Comparison of ENCODE assay signal across 23 cellular contexts in the genomic region with DNA sequence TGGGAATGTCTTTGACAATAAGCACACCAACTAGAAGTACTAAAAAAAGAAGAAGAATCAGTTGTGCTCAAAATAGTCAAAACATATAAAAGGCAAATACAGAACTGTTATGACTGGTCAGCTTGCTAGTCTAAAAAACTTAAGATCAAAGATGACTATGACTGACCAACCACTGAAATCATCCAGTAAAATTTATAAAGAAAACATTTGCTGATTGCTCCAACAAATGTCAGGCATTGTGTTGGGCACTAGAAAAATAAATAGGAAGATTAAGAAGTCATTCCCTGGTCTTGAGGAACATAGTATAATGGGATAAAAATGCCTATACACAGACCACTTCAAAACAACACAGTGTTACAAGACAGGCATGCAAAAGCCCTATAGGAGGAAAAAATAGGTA. TPM values are rescaled to one million over a fixed set of nuclear protein-coding genes. Genes with fewer than 3 reads are reported as not detected.
"Had no signal": no experiment of that assay in that cellular context is flagged by ENCODE, and none has a peak within 500 bp of the region (broad histone marks: within the 10 kb centered on the region; RNA-seq: fewer than 3 reads in every experiment).

No MANE protein-coding gene starts in this region.

- H3K4me1 ChIP-seq: lower lobe of right lung, thyroid gland had no signal

- H3K27me3 ChIP-seq: hepatocyte, thyroid gland had no signal

- H3K27me3 Mint-ChIP-seq: activated B cell treated with CpG ODN at 0.5 μM for 24 hours; activated CD4-positive, alpha-beta memory T cell treated with anti-CD3 and anti-CD28 coated beads, Interleukin-2, amount 10 ng/mL, durations not matched to agents 7 days and 5 days; activated CD8-positive, alpha-beta memory T cell treated with anti-CD3 and anti-CD28 coated beads, Interleukin-2, amount 10 ng/mL, durations not matched to agents 7 days and 5 days; activated naive CD8-positive, alpha-beta T cell treated with anti-CD3 and anti-CD28 coated beads, Interleukin-2, amount 10 ng/mL, durations not matched to agents 7 days and 5 days; central memory CD8-positive, alpha-beta T cell; stimulated activated naive B cell treated with anti-CD40 and anti-IgM and Interleukin-4, amounts not matched to agents 10 μg/mL and 1 μg/mL and 100 μg/mL, for 72 hours had no signal

- H3K27ac ChIP-seq: coronary artery, hepatocyte, lower lobe of right lung, thyroid gland had no signal

- H3K9me3 ChIP-seq: lower lobe of right lung, thyroid gland had no signal

- H3K9me3 Mint-ChIP-seq: activated CD4-positive, alpha-beta memory T cell treated with anti-CD3 and anti-CD28 coated beads, Interleukin-2, amount 10 ng/mL, durations not matched to agents 7 days and 5 days; activated naive CD8-positive, alpha-beta T cell treated with anti-CD3 and anti-CD28 coated beads, Interleukin-2, amount 10 ng/mL, durations not matched to agents 7 days and 5 days; central memory CD8-positive, alpha-beta T cell; natural killer cell had no signal

- H3K4me1 Mint-ChIP-seq: activated B cell treated with CpG ODN at 0.5 μM for 24 hours; activated CD4-positive, alpha-beta memory T cell treated with anti-CD3 and anti-CD28 coated beads, Interleukin-2, amount 10 ng/mL, durations not matched to agents 7 days and 5 days; activated CD8-positive, alpha-beta memory T cell treated with anti-CD3 and anti-CD28 coated beads, Interleukin-2, amount 10 ng/mL, durations not matched to agents 7 days and 5 days; activated naive CD8-positive, alpha-beta T cell treated with anti-CD3 and anti-CD28 coated beads, Interleukin-2, amount 10 ng/mL, durations not matched to agents 7 days and 5 days; central memory CD8-positive, alpha-beta T cell; natural killer cell; stimulated activated naive B cell treated with anti-CD40 and anti-IgM and Interleukin-4, amounts not matched to agents 10 μg/mL and 1 μg/mL and 100 μg/mL, for 72 hours had no signal

- H3K36me3 Mint-ChIP-seq: activated CD8-positive, alpha-beta memory T cell treated with anti-CD3 and anti-CD28 coated beads, Interleukin-2, amount 10 ng/mL, durations not matched to agents 7 days and 5 days; activated naive CD8-positive, alpha-beta T cell treated with anti-CD3 and anti-CD28 coated beads, Interleukin-2, amount 10 ng/mL, durations not matched to agents 7 days and 5 days; natural killer cell had no signal

- H3K27ac Mint-ChIP-seq: activated B cell treated with CpG ODN at 0.5 μM for 24 hours; activated CD4-positive, alpha-beta memory T cell treated with anti-CD3 and anti-CD28 coated beads, Interleukin-2, amount 10 ng/mL, durations not matched to agents 7 days and 5 days; activated CD8-positive, alpha-beta memory T cell treated with anti-CD3 and anti-CD28 coated beads, Interleukin-2, amount 10 ng/mL, durations not matched to agents 7 days and 5 days; activated naive CD8-positive, alpha-beta T cell treated with anti-CD3 and anti-CD28 coated beads, Interleukin-2, amount 10 ng/mL, durations not matched to agents 7 days and 5 days; natural killer cell; stimulated activated naive B cell treated with anti-CD40 and anti-IgM and Interleukin-4, amounts not matched to agents 10 μg/mL and 1 μg/mL and 100 μg/mL, for 72 hours had no signal

- H3K36me3 ChIP-seq: thyroid gland had no signal

- H3K4me3 ChIP-seq: coronary artery, hepatocyte, lower lobe of right lung, thyroid gland had no signal

- H3K4me3 Mint-ChIP-seq: activated B cell treated with CpG ODN at 0.5 μM for 24 hours; activated CD4-positive, alpha-beta memory T cell treated with anti-CD3 and anti-CD28 coated beads, Interleukin-2, amount 10 ng/mL, durations not matched to agents 7 days and 5 days; activated CD8-positive, alpha-beta memory T cell treated with anti-CD3 and anti-CD28 coated beads, Interleukin-2, amount 10 ng/mL, durations not matched to agents 7 days and 5 days; activated naive CD8-positive, alpha-beta T cell treated with anti-CD3 and anti-CD28 coated beads, Interleukin-2, amount 10 ng/mL, durations not matched to agents 7 days and 5 days; central memory CD8-positive, alpha-beta T cell; natural killer cell; stimulated activated naive B cell treated with anti-CD40 and anti-IgM and Interleukin-4, amounts not matched to agents 10 μg/mL and 1 μg/mL and 100 μg/mL, for 72 hours had no signal

- DNase-seq: activated B cell treated with CpG ODN at 0.5 μM for 24 hours; activated CD4-positive, alpha-beta memory T cell treated with anti-CD3 and anti-CD28 coated beads, Interleukin-2, amount 10 ng/mL, durations not matched to agents 7 days and 5 days; activated CD4-positive, alpha-beta T cell treated with anti-CD3 and anti-CD28 coated beads for 4 hours; activated CD8-positive, alpha-beta memory T cell treated with anti-CD3 and anti-CD28 coated beads, Interleukin-2, amount 10 ng/mL, durations not matched to agents 7 days and 5 days; activated naive CD4-positive, alpha-beta T cell treated with Interleukin-2 at 50 U/mL for 16 hours; activated naive CD8-positive, alpha-beta T cell treated with anti-CD3 and anti-CD28 coated beads, Interleukin-2, amount 10 ng/mL, durations not matched to agents 7 days and 5 days; effector CD4-positive, alpha-beta T cell; islet precursor cell; left colon; lower lobe of right lung; natural killer cell; stimulated activated naive B cell treated with anti-CD40 and anti-IgM and Interleukin-4, amounts not matched to agents 10 μg/mL and 1 μg/mL and 100 μg/mL, for 72 hours; T-helper 1 cell; T-helper 9 cell; thyroid gland had no signal

RNA-seq across cellular contexts. Expression of gene ANGPTL3, which starts 9.3 kb away (rescaled TPM):
- total RNA-seq: activated B cell treated with CpG ODN at 0.5 μM for 24 hours; activated CD4-positive, alpha-beta memory T cell treated with anti-CD3 and anti-CD28 coated beads, Interleukin-2, amount 10 ng/mL, durations not matched to agents 7 days and 5 days; activated CD8-positive, alpha-beta memory T cell treated with anti-CD3 and anti-CD28 coated beads, Interleukin-2, amount 10 ng/mL, durations not matched to agents 7 days and 5 days; activated naive CD8-positive, alpha-beta T cell treated with anti-CD3 and anti-CD28 coated beads, Interleukin-2, amount 10 ng/mL, durations not matched to agents 7 days and 5 days; fibroblast of villous mesenchyme; left colon; lower lobe of right lung; mesenteric fat pad; natural killer cell; sciatic nerve; thyroid gland; urinary bladder had no signal
- polyA plus RNA-seq: esophagus had no signal
